In the genomic region with DNA sequence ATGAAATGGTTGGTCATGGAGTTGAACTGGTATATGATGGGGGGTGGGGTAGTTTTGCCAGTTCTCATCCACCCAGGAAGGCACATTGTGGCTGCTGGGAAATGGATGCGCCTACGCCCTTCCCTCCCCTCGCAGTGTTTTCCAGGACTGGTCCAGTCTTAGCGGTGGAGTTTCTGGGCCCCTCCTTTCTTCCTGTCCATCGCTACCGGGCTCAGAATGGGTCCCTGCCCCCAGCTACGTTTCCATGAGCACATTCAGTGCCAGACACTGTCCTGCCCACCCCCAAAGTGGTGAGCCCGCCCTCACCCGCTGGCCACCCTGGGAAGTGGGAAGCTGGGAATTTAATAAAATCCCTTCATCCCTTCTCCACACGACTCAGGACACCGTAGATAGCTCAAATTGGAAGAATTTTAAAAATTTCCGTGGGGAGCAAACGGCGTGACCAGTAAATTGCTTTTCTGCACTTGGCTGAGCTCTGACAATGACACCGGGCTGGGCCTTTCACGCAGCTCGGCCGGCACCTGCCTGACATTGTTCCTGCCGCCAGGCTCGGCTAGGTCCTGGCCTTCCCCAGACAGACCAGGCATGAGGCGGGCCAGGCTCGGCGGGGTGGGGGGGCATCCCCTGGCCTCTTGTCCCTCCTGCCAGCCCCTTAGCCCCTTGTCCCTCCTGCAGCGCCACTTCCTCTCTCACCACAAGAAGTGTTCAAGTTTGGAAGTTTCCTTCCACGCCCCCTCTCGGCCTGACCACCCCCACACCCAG, we compare ENCODE assay signal across 1 cellular context.
TF ChIP-seq lines count a peak whose summit lies in the region.

No MANE protein-coding gene starts in this region.

TF ChIP-seq in H1, 55 proteins besides CTCF, POLR2A, EP300 and RAD21:
- TF ChIP-seq CHD1 (IDR thresholded peaks at IDR 0.05; ENCODE audit: low read depth, low read length) (no peak), CHD2 (IDR thresholded peaks at IDR 0.05; ENCODE audit: low read length) (no peak), TAF7 (optimal IDR thresholded peaks at IDR 0.05; ENCODE audit: borderline replicate concordance, low read depth, low read length) (no peak), TAF1 (IDR thresholded peaks at IDR 0.05; ENCODE audit: low read depth, low read length) (no peak), EGR1 (IDR thresholded peaks at IDR 0.05; ENCODE audit: borderline replicate concordance, low read depth, low read length) (no peak), HDAC2 (IDR thresholded peaks at IDR 0.05; ENCODE audit: borderline replicate concordance in 1 of 2, low read depth in 2 of 2, low read length in 2 of 2) (no peak), SUZ12 (IDR thresholded peaks at IDR 0.05; ENCODE audit: low read length) (no peak)
- TF ChIP-seq, protein P1, sequence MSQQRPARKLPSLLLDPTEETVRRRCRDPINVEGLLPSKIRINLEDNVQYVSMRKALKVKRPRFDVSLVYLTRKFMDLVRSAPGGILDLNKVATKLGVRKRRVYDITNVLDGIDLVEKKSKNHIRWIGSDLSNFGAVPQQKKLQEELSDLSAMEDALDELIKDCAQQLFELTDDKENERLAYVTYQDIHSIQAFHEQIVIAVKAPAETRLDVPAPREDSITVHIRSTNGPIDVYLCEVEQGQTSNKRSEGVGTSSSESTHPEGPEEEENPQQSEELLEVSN (IDR thresholded peaks at IDR 0.05), result no peak
